16 cellular contexts compared by ENCODE assay signal in the genomic region with DNA sequence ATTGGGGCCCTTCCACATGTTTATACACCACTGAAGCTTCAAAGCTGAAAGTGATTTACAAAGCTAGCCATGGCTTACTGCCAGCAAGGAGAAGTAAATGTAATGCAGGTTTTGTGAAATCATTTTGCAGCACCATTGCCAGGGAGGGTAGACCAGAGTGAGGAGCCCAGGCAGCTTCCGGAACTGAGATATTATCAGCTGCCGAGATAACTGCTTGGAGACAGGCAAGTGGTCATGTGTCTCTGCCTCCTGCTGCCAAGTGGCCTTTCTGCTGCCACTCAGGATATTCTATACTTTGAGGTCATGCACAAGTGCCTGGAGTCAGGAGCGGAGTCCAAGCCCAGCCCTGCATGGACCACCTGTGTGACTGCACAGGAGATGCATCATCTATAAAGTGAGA.
A peak's percentile ranks its signal among the peaks of the same experiment; 100 is the strongest.
DNase-seq lines count a peak whose midpoint lies in the region; ATAC-seq and TF ChIP-seq lines count a peak whose summit lies in the region.
"Had no signal": no experiment of that assay in that cellular context is flagged by ENCODE, and none has a peak within 500 bp of the region (broad histone marks: within the 10 kb centered on the region; RNA-seq: fewer than 3 reads in every experiment).

No MANE protein-coding gene starts in this region.

- H3K27ac ChIP-seq in cardiac muscle cell (no peak overlapping the region), upper lobe of right lung (no peak overlapping the region)
- H3K27ac ChIP-seq: foreskin keratinocyte, sigmoid colon, tibial nerve had no signal

- no peak for TF ChIP-seq CTCF in cardiac muscle cell (IDR thresholded peaks at IDR 0.05; ENCODE audit: low read depth, low read length)
- no peak for TF ChIP-seq CTCF in fibroblast of the aortic adventitia (IDR thresholded peaks at IDR 0.05; ENCODE audit: insufficient read depth, low read length)
- no peak for TF ChIP-seq CTCF in upper lobe of right lung (IDR thresholded peaks at IDR 0.05)

- ATAC-seq in Right ventricle myocardium inferior, result no peak
- ATAC-seq in upper lobe of right lung, result peak; percentile 62
- no peak for ATAC-seq in GM21526 (IDR thresholded peaks at IDR 0.05; ENCODE audit: low FRiP score, unreplicated experiment)
- ATAC-seq in GM18861 (IDR thresholded peaks at IDR 0.05; ENCODE audit: unreplicated experiment), result no peak
- ATAC-seq: foreskin keratinocyte, WTC11 had no signal

- DNase-seq in cardiac muscle cell (ENCODE audit: low read depth in 1 of 2, low spot score in 1 of 2), result peak; percentile 31 to 46
- DNase-seq in Right ventricle myocardium inferior (ENCODE audit: missing footprints), result no peak
- DNase-seq in RPMI7951 (ENCODE audit: low read depth), result peak; percentile 91
- DNase-seq in fibroblast of the aortic adventitia (ENCODE audit: low read depth), result peak; percentile 28
- no peak for DNase-seq in upper lobe of right lung
- DNase-seq in NCI-H2029 (lab: John Stamatoyannopoulos, UW), result no peak
- DNase-seq: effector CD8-positive, alpha-beta T cell; foreskin keratinocyte; IMR-90; NCI-H1436 treated with DMSO at 0.1 percent for 48 hours; sigmoid colon had no signal

- H3K9me3 ChIP-seq in cardiac muscle cell (ENCODE audit: low read depth) (no peaks in the 10 kb centered on the region), upper lobe of right lung (no peaks in the 10 kb centered on the region)
- H3K9me3 ChIP-seq: HAP-1, sigmoid colon had no signal

- no peak overlapping the region for H3K4me3 ChIP-seq in cardiac muscle cell
- H3K4me3 ChIP-seq in fibroblast of the aortic adventitia (ENCODE audit: low read depth, low read length), result no peak overlapping the region
- no peak overlapping the region for H3K4me3 ChIP-seq in upper lobe of right lung
- H3K4me3 ChIP-seq: HAP-1, sigmoid colon, tibial nerve had no signal

- no peaks in the 10 kb centered on the region for H3K36me3 ChIP-seq in cardiac muscle cell
- H3K36me3 ChIP-seq in upper lobe of right lung, result no peaks in the 10 kb centered on the region
- H3K36me3 ChIP-seq: HAP-1, sigmoid colon, tibial nerve had no signal

- peaks cover 5% of the 10 kb centered on the region for H3K4me1 ChIP-seq in cardiac muscle cell (ENCODE audit: low read depth)
- H3K4me1 ChIP-seq in upper lobe of right lung, result no peaks in the 10 kb centered on the region
- H3K4me1 ChIP-seq: foreskin keratinocyte, HAP-1, tibial nerve had no signal

- H3K27me3 ChIP-seq in cardiac muscle cell (no peaks in the 10 kb centered on the region), upper lobe of right lung (peaks cover 4% of the 10 kb centered on the region)
- H3K27me3 ChIP-seq: foreskin keratinocyte, sigmoid colon, tibial nerve had no signal

- intact Hi-C loops in Right ventricle myocardium inferior (cut with DNase I) (loop anchor here (5.0 kb wide), 1 partner anchor 157 kb away; no protein-coding TSS in a partner anchor), upper lobe of right lung (cut with DNase I) (no loop called here)

Comparison
In these comparisons a context has a peak if more than half of its experiments do, and no peak if none do; other contexts are left out.
1. DNase-seq: peak in cardiac muscle cell (2 of 2), RPMI7951 (single experiment) and fibroblast of the aortic adventitia (single experiment); none in Right ventricle myocardium inferior (single experiment), upper lobe of right lung (single experiment) and NCI-H2029 (single experiment).